12 cellular contexts compared by ENCODE assay signal in the genomic region with DNA sequence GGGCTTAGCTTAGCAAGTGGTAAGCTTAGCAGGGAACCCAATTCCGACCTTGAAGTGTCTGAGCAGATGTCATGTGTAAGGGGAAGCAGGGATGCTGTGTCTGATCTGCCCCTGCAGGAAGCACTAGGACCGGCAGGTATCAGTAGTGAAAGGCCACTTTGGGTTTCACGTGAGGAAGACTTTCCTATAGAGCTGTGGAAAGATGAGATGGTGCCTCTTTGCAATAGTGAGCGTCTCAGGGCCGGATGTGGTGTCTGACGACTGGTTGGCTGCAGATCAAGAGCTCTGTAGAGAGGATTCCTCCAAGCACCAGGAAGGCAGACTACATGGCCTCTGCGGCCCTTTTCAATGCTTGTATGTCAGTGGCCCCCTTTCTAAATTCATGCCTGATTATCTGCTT.
A peak's percentile ranks its signal among the peaks of the same experiment; 100 is the strongest.
DNase-seq lines count a peak whose midpoint lies in the region; ATAC-seq and TF ChIP-seq lines count a peak whose summit lies in the region.
"Had no signal": no experiment of that assay in that cellular context is flagged by ENCODE, and none has a peak within 500 bp of the region (broad histone marks: within the 10 kb centered on the region; RNA-seq: fewer than 3 reads in every experiment).

No MANE protein-coding gene starts in this region.

- peak overlapping the region; percentile 8; the same call in 1 of the 2 replicates for H2BK20ac ChIP-seq in IMR-90 (ENCODE audit: low read depth, low read length)

- H3K23ac ChIP-seq in IMR-90 (ENCODE audit: low read depth, low read length): 0 out of 2 replicates have a peak overlapping the region, but pooled peaks have one; percentile 3

- in situ Hi-C loops in IMR-90 (cut with MboI; ENCODE audit: low sequenced_read_pairs): no loop called here

- no TSS peak for BruUV-seq in IMR-90 (replicated peaks; lab: Mats Ljungman, UMichigan)

- H3K27me3 ChIP-seq in CD8-positive, alpha-beta T cell (ENCODE audit: insufficient read depth, low read length): no peaks in the 10 kb centered on the region
- no peaks in the 10 kb centered on the region for H3K27me3 ChIP-seq in IMR-90 (ENCODE audit: control insufficient read depth, insufficient read depth, low read length)
- H3K27me3 ChIP-seq: BLaER1 treated with 17β-estradiol and CSF1 and Interleukin-3, amounts not matched to agents 10 nM and 100 nM had no signal

- peak overlapping the region; percentile 3 for H2AK9ac ChIP-seq in IMR-90 (replicated peaks; ENCODE audit: low read depth, low read length, poor library complexity)

- no peak overlapping the region for H2BK5ac ChIP-seq in IMR-90 (ENCODE audit: low read depth, low read length, poor library complexity, severe bottlenecking)

- peak overlapping the region; percentile 25; the same call in 1 of the 2 replicates for H3K4ac ChIP-seq in IMR-90 (ENCODE audit: low read depth, low read length)

- H3K4me1 Mint-ChIP-seq in CD8-positive, alpha-beta T cell (ENCODE audit: low read depth): peaks cover 6% of the 10 kb centered on the region
- H3K4me1 Mint-ChIP-seq: activated B cell treated with CpG ODN at 0.5 μM for 24 hours had no signal

- no peak overlapping the region for H2AFZ ChIP-seq in IMR-90 (replicated peaks; ENCODE audit: low read length, poor library complexity)

- peaks cover 20% of the 10 kb centered on the region for H3K9me1 ChIP-seq in IMR-90 (ENCODE audit: insufficient read depth, low read length)

- peak overlapping the region in 1 of 2 experiments; percentile 24; a peak in 1 of 4 replicates for H4K8ac ChIP-seq in IMR-90 (ENCODE audit: low read depth in 2 of 2, low read length in 2 of 2)

- dilution Hi-C loops in IMR-90 (cut with HindIII; ENCODE audit: low sequenced_read_pairs, unreplicated experiment): no loop called here

- H3K27ac Mint-ChIP-seq in CD8-positive, alpha-beta T cell: no peak overlapping the region
- H3K27ac Mint-ChIP-seq: activated B cell treated with CpG ODN at 0.5 μM for 24 hours, mesothelial cell of epicardium had no signal

- H3K27me3 Mint-ChIP-seq in CD8-positive, alpha-beta T cell (ENCODE audit: low read depth): no peaks in the 10 kb centered on the region
- H3K27me3 Mint-ChIP-seq: activated B cell treated with CpG ODN at 0.5 μM for 24 hours had no signal

- no peak overlapping the region for H3K56ac ChIP-seq in IMR-90 (ENCODE audit: extremely low read depth, insufficient read depth, low read length)

- intact Hi-C loops in CD8-positive, alpha-beta T cell (cut with DNase I, micrococcal nuclease): no loop called here
- intact Hi-C loops in IMR-90 (cut with micrococcal nuclease): no loop called here

- ATAC-seq in CD8-positive, alpha-beta T cell: peak; percentile 55
- ATAC-seq in IMR-90 (ENCODE audit: low read depth) (no peak), GM21723 (IDR thresholded peaks at IDR 0.05; ENCODE audit: unreplicated experiment) (no peak), HG03565 (IDR thresholded peaks at IDR 0.05; ENCODE audit: unreplicated experiment) (no peak)

- TF ChIP-seq CTCF in CD8-positive, alpha-beta T cell (IDR thresholded peaks at IDR 0.05): no peak
- TF ChIP-seq CTCF in IMR-90 (conservative IDR thresholded peaks at IDR 0.05; ENCODE audit: low read depth, low read length): no peak

- 0 out of 2 replicates have a peak overlapping the region, but pooled peaks have one; percentile 17 for H3K14ac ChIP-seq in IMR-90 (replicated peaks; ENCODE audit: low read depth, low read length)

- POLR2A ChIA-PET in CD8-positive, alpha-beta T cell (lab: Charles Lee): interaction anchor here (1.0 kb wide), 1 partner anchor 12 kb away, joined by 4 read pairs; no protein-coding TSS in a partner anchor
- POLR2A ChIA-PET in IMR-90 (lab: Charles Lee; ENCODE audit: unreplicated experiment): no interaction called here

- H3K9ac ChIP-seq in IMR-90 (ENCODE audit: low read depth, low read length): no peak overlapping the region
- H3K9ac ChIP-seq: BLaER1 treated with 17β-estradiol and CSF1 and Interleukin-3, amounts not matched to agents 10 nM and 100 nM had no signal

- H3K9me3 Mint-ChIP-seq in CD8-positive, alpha-beta T cell: no peaks in the 10 kb centered on the region

- no peak for TF ChIP-seq POLR2A in IMR-90 (IDR thresholded peaks at IDR 0.05; ENCODE audit: low read depth, low read length)

- H3K4me3 Mint-ChIP-seq in CD8-positive, alpha-beta T cell: no peak overlapping the region
- H3K4me3 Mint-ChIP-seq: activated B cell treated with CpG ODN at 0.5 μM for 24 hours, mesothelial cell of epicardium had no signal

- peak overlapping the region; percentile 22; the same call in 1 of the 2 replicates for H2AK5ac ChIP-seq in IMR-90 (ENCODE audit: low read depth, low read length)

- H3K18ac ChIP-seq in IMR-90 (ENCODE audit: low read depth, low read length): no peak overlapping the region

- H3K9me3 ChIP-seq in CD8-positive, alpha-beta T cell (ENCODE audit: low read length): no peaks in the 10 kb centered on the region
- H3K9me3 ChIP-seq in IMR-90 (ENCODE audit: control insufficient read depth, insufficient read depth, low read length): no peaks in the 10 kb centered on the region

- H2BK120ac ChIP-seq in IMR-90 (ENCODE audit: low read depth, low read length): 0 out of 2 replicates have a peak overlapping the region, but pooled peaks have one; percentile 27

- no peaks in the 10 kb centered on the region for H4K20me1 ChIP-seq in IMR-90 (ENCODE audit: insufficient read depth, low read length)
- H4K20me1 ChIP-seq: BLaER1 treated with 17β-estradiol and CSF1 and Interleukin-3, amounts not matched to agents 10 nM and 100 nM had no signal

- H3K4me3 ChIP-seq in CD8-positive, alpha-beta T cell (ENCODE audit: low read depth, low read length): no peak overlapping the region
- no peak overlapping the region for H3K4me3 ChIP-seq in IMR-90 (ENCODE audit: insufficient read depth, low read depth, low read length)
- H3K4me3 ChIP-seq: BLaER1 treated with 17β-estradiol and CSF1 and Interleukin-3, amounts not matched to agents 10 nM and 100 nM had no signal

- 0 out of 3 replicates have a peak overlapping the region, but pooled peaks have one; percentile 38 for H2BK15ac ChIP-seq in IMR-90 (ENCODE audit: low read depth, low read length)

- no peaks in the 10 kb centered on the region for H3K4me1 ChIP-seq in CD8-positive, alpha-beta T cell (ENCODE audit: insufficient read depth, low read length)
- H3K4me1 ChIP-seq in IMR-90 (ENCODE audit: control insufficient read depth, insufficient read depth, low read length): peaks cover 3% of the 10 kb centered on the region; the same call in 1 of the 2 replicates

- no peak for TF ChIP-seq RAD21 in IMR-90 (IDR thresholded peaks at IDR 0.05; ENCODE audit: low read length)

- DNase-seq in CD8-positive, alpha-beta T cell: peak in 5 of 7 experiments; percentile 9 to 53 (median 22)
- DNase-seq in IMR-90 (no peak), glomerular visceral epithelial cell (ENCODE audit: extremely low spot score) (peak; percentile 70), NCI-H2171 treated with DMSO at 0.1 percent for 48 hours (lab: John Stamatoyannopoulos, UW) (no peak), NCI-H69 (lab: John Stamatoyannopoulos, UW) (no peak)
- peak; percentile 28 to 41 for DNase-seq in activated CD4-positive, alpha-beta T cell treated with anti-CD3 and anti-CD28 coated beads, Interleukin-2, amount 50 U/mL, for 4 hours
- DNase-seq: activated B cell treated with CpG ODN at 0.5 μM for 24 hours, NCI-H2107 had no signal

- no peaks in the 10 kb centered on the region for H3K36me3 ChIP-seq in CD8-positive, alpha-beta T cell (ENCODE audit: insufficient read depth, low read length)
- peaks cover 2% of the 10 kb centered on the region; the same call in 1 of the 2 replicates for H3K36me3 ChIP-seq in IMR-90 (ENCODE audit: control insufficient read depth, insufficient read depth, low read length)
- H3K36me3 ChIP-seq: BLaER1 treated with 17β-estradiol and CSF1 and Interleukin-3, amounts not matched to agents 10 nM and 100 nM had no signal

- H3K4me2 ChIP-seq in IMR-90 (ENCODE audit: low read depth, low read length): no peak overlapping the region
- H3K4me2 ChIP-seq: BLaER1 treated with 17β-estradiol and CSF1 and Interleukin-3, amounts not matched to agents 10 nM and 100 nM had no signal

- H4K91ac ChIP-seq in IMR-90 (ENCODE audit: insufficient read depth, low read depth, low read length): 0 out of 2 replicates have a peak overlapping the region, but pooled peaks have one; percentile 45

- H3K36me3 Mint-ChIP-seq in CD8-positive, alpha-beta T cell: no peaks in the 10 kb centered on the region

- H3K27ac ChIP-seq in CD8-positive, alpha-beta T cell (ENCODE audit: low read depth, low read length): no peak overlapping the region
- no peak overlapping the region for H3K27ac ChIP-seq in IMR-90 (ENCODE audit: insufficient read depth, low read length)
- H3K27ac ChIP-seq: BLaER1 treated with 17β-estradiol and CSF1 and Interleukin-3, amounts not matched to agents 10 nM and 100 nM had no signal

- no peak overlapping the region; the same call in 1 of the 2 replicates for H4K5ac ChIP-seq in IMR-90 (ENCODE audit: low read depth, low read length)

- peaks cover 0 to 6% of the 10 kb centered on the region in 2 experiments; a peak in 2 of 4 replicates for H3K79me1 ChIP-seq in IMR-90 (ENCODE audit: low read depth in 1 of 2, low read length in 2 of 2)

- CTCF ChIA-PET in CD8-positive, alpha-beta T cell (lab: Charles Lee): no interaction called here
- CTCF ChIA-PET in IMR-90 (lab: Yijun Ruan, JAX): no interaction called here

- WGBS in IMR-90 (ENCODE audit: extremely low coverage in 2 of 2, insufficient read length in 1 of 2), 2 experiments: 81% methylated on average over 5 of the region's 7 CpGs; no CpG with 5 or more reads in 1 of the 2 experiments

TF ChIP-seq in IMR-90, 13 proteins besides CTCF, POLR2A, EP300 and RAD21:
- no peak for TF ChIP-seq CHD1 (IDR thresholded peaks at IDR 0.05; ENCODE audit: low read depth, low read length)

Comparison
In these comparisons a context has a peak if more than half of its experiments do, and no peak if none do; other contexts are left out.
1. DNase-seq: peak in CD8-positive, alpha-beta T cell (5 of 7), activated CD4-positive, alpha-beta T cell treated with anti-CD3 and anti-CD28 coated beads, Interleukin-2, amount 50 U/mL, for 4 hours (2 of 2) and glomerular visceral epithelial cell (single experiment); none in IMR-90 (single experiment), NCI-H2171 treated with DMSO at 0.1 percent for 48 hours (single experiment) and NCI-H69 (single experiment).